1 cellular context compared by ENCODE assay signal in genomic region chr1:202304370-202304769, GRCh38.
A peak's percentile ranks its signal among the peaks of the same experiment; 100 is the strongest.
TF ChIP-seq lines count a peak whose summit lies in the region.

No MANE protein-coding gene starts in this region.

TF ChIP-seq in SK-N-SH, 30 proteins besides CTCF, POLR2A, EP300 and RAD21:
- TF ChIP-seq REST (IDR thresholded peaks at IDR 0.05; ENCODE audit: low read depth, low read length) (no peak), RCOR1 (IDR thresholded peaks at IDR 0.05; ENCODE audit: low read length) (peak; percentile 72), CHD2 (IDR thresholded peaks at IDR 0.05; ENCODE audit: low read length, partially characterized antibody) (peak; percentile 44), ZBTB33 (IDR thresholded peaks at IDR 0.05; ENCODE audit: borderline replicate concordance, low read depth) (no peak)
